ENCODE assay signal across 1 cellular context in genomic region chr6:143936347-143936746, GRCh38.
TF ChIP-seq lines count a peak whose summit lies in the region.

No MANE protein-coding gene starts in this region.

TF ChIP-seq in GM23338, 12 proteins besides CTCF, POLR2A, EP300 and RAD21 (continued from another document):
- TF ChIP-seq ZNF462 (CRISPR knock-in tag; IDR thresholded peaks at IDR 0.05): no peak
- TF ChIP-seq POLR2AphosphoS5 (IDR thresholded peaks at IDR 0.05; ENCODE audit: low read depth): no peak
- TF ChIP-seq JUNB (IDR thresholded peaks at IDR 0.05; ENCODE audit: unreplicated experiment): no peak
- TF ChIP-seq ZNF331 (CRISPR knock-in tag; IDR thresholded peaks at IDR 0.05; ENCODE audit: low read depth): no peak
- no peak for TF ChIP-seq EZH2phosphoT487 (IDR thresholded peaks at IDR 0.05; ENCODE audit: unreplicated experiment)
- TF ChIP-seq NANOG (IDR thresholded peaks at IDR 0.05; ENCODE audit: borderline replicate concordance): no peak
- TF ChIP-seq STAT1 (IDR thresholded peaks at IDR 0.05; ENCODE audit: unreplicated experiment): no peak
- TF ChIP-seq ZNF114 (CRISPR knock-in tag; IDR thresholded peaks at IDR 0.05): no peak
- no peak for TF ChIP-seq CREB1 (CRISPR knock-in tag; IDR thresholded peaks at IDR 0.05; ENCODE audit: low read depth)
- TF ChIP-seq ETS1 (IDR thresholded peaks at IDR 0.05): no peak
